ENCODE assay signal across 1 cellular context in genomic region chr5:169668732-169669131, GRCh38.
TF ChIP-seq lines count a peak whose summit lies in the region.

No MANE protein-coding gene starts in this region.

TF ChIP-seq in HepG2, 621 proteins besides CTCF, POLR2A, EP300 and RAD21 (continued from another document):
- no peak for TF ChIP-seq AKNA (CRISPR knock-in tag; IDR thresholded peaks at IDR 0.05; ENCODE audit: borderline replicate concordance)
- no peak for TF ChIP-seq ZNF614 (CRISPR knock-in tag; IDR thresholded peaks at IDR 0.05; ENCODE audit: borderline replicate concordance)
